2 cellular contexts compared by ENCODE assay signal in genomic region chr3:123635220-123635619, GRCh38.
TF ChIP-seq lines count a peak whose summit lies in the region.

No MANE protein-coding gene starts in this region.

TF ChIP-seq in IMR-90, 13 proteins besides CTCF, POLR2A, EP300 and RAD21:
- TF ChIP-seq MAFK (IDR thresholded peaks at IDR 0.05; ENCODE audit: low read depth, low read length) (no peak), CEBPB (IDR thresholded peaks at IDR 0.05; ENCODE audit: low read depth, low read length) (no peak), CHD1 (IDR thresholded peaks at IDR 0.05; ENCODE audit: low read depth, low read length) (no peak), RFX5 (IDR thresholded peaks at IDR 0.05; ENCODE audit: low read depth, low read length) (no peak), USF2 (IDR thresholded peaks at IDR 0.05; ENCODE audit: low read depth, low read length) (no peak), BHLHE40 (IDR thresholded peaks at IDR 0.05; ENCODE audit: low read depth, low read length) (no peak), MAZ (IDR thresholded peaks at IDR 0.05; ENCODE audit: borderline replicate concordance, low read depth, low read length) (no peak), MXI1 (IDR thresholded peaks at IDR 0.05; ENCODE audit: borderline replicate concordance, low read depth, low read length) (no peak), SMC3 (IDR thresholded peaks at IDR 0.05; ENCODE audit: low read depth, low read length) (no peak)
TF ChIP-seq in IMR-90: peak in this region for 0.

TF ChIP-seq in HepG2, 621 proteins besides CTCF, POLR2A, EP300 and RAD21:
- no peak for TF ChIP-seq ZNF224 (CRISPR knock-in tag; IDR thresholded peaks at IDR 0.05)
- TF ChIP-seq HOXA3 (CRISPR knock-in tag; IDR thresholded peaks at IDR 0.05) = 0 out of 2 replicates have a peak, but pooled peaks have one; percentile 21
